ENCODE assay signal across 23 cellular contexts in the genomic region with DNA sequence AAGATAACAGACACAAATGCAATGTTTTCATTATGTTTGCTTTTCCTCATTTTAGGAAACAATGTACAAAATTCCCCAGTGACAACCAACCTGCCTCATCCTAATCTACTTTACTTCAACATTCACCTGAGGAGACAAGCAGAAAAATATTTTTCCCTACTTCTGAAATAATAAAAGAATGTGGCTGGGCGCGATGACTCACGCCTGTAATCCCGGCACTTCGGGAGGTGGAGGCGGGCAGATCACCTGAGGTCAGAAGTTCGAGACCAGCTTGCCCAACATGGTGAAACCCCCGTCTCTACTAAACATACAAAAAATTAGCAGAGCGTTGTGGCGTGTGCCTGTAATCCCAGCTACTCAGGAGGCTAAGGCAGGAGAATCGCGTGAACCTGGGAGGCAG.
"Had no signal": no experiment of that assay in that cellular context is flagged by ENCODE, and none has a peak within 500 bp of the region (broad histone marks: within the 10 kb centered on the region; RNA-seq: fewer than 3 reads in every experiment).

No MANE protein-coding gene starts in this region.

- H3K27ac ChIP-seq: adrenal gland, esophagus muscularis mucosa, neutrophil, parathyroid adenoma, upper lobe of right lung had no signal

- H3K36me3 Mint-ChIP-seq: activated naive CD4-positive, alpha-beta T cell treated with anti-CD3 and anti-CD28 coated beads, Interleukin-2, amount 50 U/mL, for 24 hours; natural killer cell had no signal

- H3K9me3 Mint-ChIP-seq: activated naive CD4-positive, alpha-beta T cell treated with anti-CD3 and anti-CD28 coated beads, Interleukin-2, amount 50 U/mL, for 24 hours; natural killer cell; stimulated activated naive CD8-positive, alpha-beta T cell treated with anti-CD3 and anti-CD28 coated beads, Interleukin-15, amount 100 ng/mL, for 72 hours had no signal

- H3K4me3 Mint-ChIP-seq: activated naive CD4-positive, alpha-beta T cell treated with anti-CD3 and anti-CD28 coated beads, Interleukin-2, amount 50 U/mL, for 24 hours; immature natural killer cell; natural killer cell; stimulated activated naive CD8-positive, alpha-beta T cell treated with anti-CD3 and anti-CD28 coated beads, Interleukin-15, amount 100 ng/mL, for 72 hours had no signal

- H3K27ac Mint-ChIP-seq: activated naive CD4-positive, alpha-beta T cell treated with anti-CD3 and anti-CD28 coated beads, Interleukin-2, amount 50 U/mL, for 24 hours; immature natural killer cell; natural killer cell; stimulated activated naive CD8-positive, alpha-beta T cell treated with anti-CD3 and anti-CD28 coated beads, Interleukin-15, amount 100 ng/mL, for 72 hours had no signal

- H2AFZ ChIP-seq: parathyroid adenoma had no signal

- H3K9me3 ChIP-seq: adrenal gland, esophagus muscularis mucosa, neutrophil, upper lobe of right lung had no signal

- H3K4me2 ChIP-seq: smooth muscle cell had no signal

- H3K36me3 ChIP-seq: adrenal gland, esophagus muscularis mucosa, neutrophil, upper lobe of right lung had no signal

- H3K4me1 Mint-ChIP-seq: activated naive CD4-positive, alpha-beta T cell treated with anti-CD3 and anti-CD28 coated beads, Interleukin-2, amount 50 U/mL, for 24 hours; immature natural killer cell; natural killer cell; stimulated activated naive CD8-positive, alpha-beta T cell treated with anti-CD3 and anti-CD28 coated beads, Interleukin-15, amount 100 ng/mL, for 72 hours had no signal

- H3K27me3 Mint-ChIP-seq: activated naive CD4-positive, alpha-beta T cell treated with anti-CD3 and anti-CD28 coated beads, Interleukin-2, amount 50 U/mL, for 24 hours had no signal

- ATAC-seq: natural killer cell; sciatic nerve; stimulated activated naive CD8-positive, alpha-beta T cell treated with anti-CD3 and anti-CD28 coated beads, Interleukin-15, amount 100 ng/mL, for 72 hours; upper lobe of right lung had no signal

- H3K4me3 ChIP-seq: adrenal gland, esophagus muscularis mucosa, smooth muscle cell, upper lobe of right lung had no signal

- DNase-seq: activated CD4-positive, alpha-beta T cell treated with anti-CD3 and anti-CD28 coated beads, Interleukin-2, amount 50 U/mL, for 1 hour; activated CD4-positive, CD25-positive, alpha-beta regulatory T cell treated with anti-CD3 and anti-CD28 coated beads, Interleukin-2, amount 50 U/mL, for 72 hours; activated CD8-positive, alpha-beta memory T cell treated with anti-CD3 and anti-CD28 coated beads for 24 hours; activated CD8-positive, alpha-beta memory T cell treated with anti-CD3 and anti-CD28 coated beads, Interleukin-2, amount 50 U/mL, for 48 hours; activated effector memory CD4-positive, alpha-beta T cell treated with anti-CD3 and anti-CD28 coated beads, Interleukin-2, amount 50 U/mL, for 16 hours; activated T-cell treated with anti-CD3 and anti-CD28 coated beads, Interleukin-2, amount 50 U/mL, for 48 hours; adrenal gland; effector CD4-positive, alpha-beta T cell; immature natural killer cell; kidney glomerular epithelial cell; mesenchymal stem cell; natural killer cell; stimulated activated CD4-positive, alpha-beta T cell treated with anti-CD3 and anti-CD28 coated beads, Interleukin-4, amount 100 ng/mL, for 1 hour; stimulated activated naive CD8-positive, alpha-beta T cell treated with anti-CD3 and anti-CD28 coated beads, Interleukin-15, amount 100 ng/mL, for 72 hours; T-helper 1 cell; T-helper 9 cell; upper lobe of right lung had no signal

- H3K27me3 ChIP-seq: adrenal gland, esophagus muscularis mucosa, upper lobe of right lung had no signal

- H3K79me2 ChIP-seq: parathyroid adenoma had no signal

- H3K4me1 ChIP-seq: adrenal gland, esophagus muscularis mucosa had no signal
